1 cellular context compared by ENCODE assay signal in genomic region chrX:39772057-39772832, GRCh38.
TF ChIP-seq lines count a peak whose summit lies in the region.

No MANE protein-coding gene starts in this region.

TF ChIP-seq in HepG2, 621 proteins besides CTCF, POLR2A, EP300 and RAD21 (continued from another document and continues in another):
- TF ChIP-seq HNF1B (CRISPR knock-in tag; IDR thresholded peaks at IDR 0.05) (peak; percentile 55; the same call in 1 of the 2 replicates), BRF2 (CRISPR knock-in tag; IDR thresholded peaks at IDR 0.05) (no peak), TBX3 (IDR thresholded peaks at IDR 0.05; ENCODE audit: borderline replicate concordance) (peak; percentile 54; the same call in 1 of the 2 replicates), ZFX (CRISPR knock-in tag; IDR thresholded peaks at IDR 0.05; ENCODE audit: low read depth) (peak; percentile 52), ATAD3A (CRISPR knock-in tag; IDR thresholded peaks at IDR 0.05) (no peak), REPIN1 (CRISPR knock-in tag; IDR thresholded peaks at IDR 0.05; ENCODE audit: borderline replicate concordance, low read depth) (no peak), ZNF12 (CRISPR knock-in tag; IDR thresholded peaks at IDR 0.05) (no peak), ZNF616 (CRISPR knock-in tag; IDR thresholded peaks at IDR 0.05; ENCODE audit: low read depth) (no peak), ZNF691 (CRISPR knock-in tag; IDR thresholded peaks at IDR 0.05; ENCODE audit: borderline replicate concordance, low read depth) (no peak), PAXIP1 (CRISPR knock-in tag; conservative IDR thresholded peaks at IDR 0.05) (peak; percentile 57), GZF1 (CRISPR knock-in tag; IDR thresholded peaks at IDR 0.05) (no peak), HOXA7 (CRISPR knock-in tag; IDR thresholded peaks at IDR 0.05) (no peak), IRF2 (CRISPR knock-in tag; IDR thresholded peaks at IDR 0.05) (peak; percentile 32; the same call in 1 of the 2 replicates), ZNF879 (CRISPR knock-in tag; IDR thresholded peaks at IDR 0.05) (no peak), NR2C2 (CRISPR knock-in tag; IDR thresholded peaks at IDR 0.05; ENCODE audit: borderline replicate concordance) (no peak), PRPF4 (IDR thresholded peaks at IDR 0.05; ENCODE audit: low read depth, low read length, poor library complexity, severe bottlenecking) (no peak), ZBTB25 (CRISPR knock-in tag; IDR thresholded peaks at IDR 0.05) (no peak), ZNF687 (CRISPR knock-in tag; IDR thresholded peaks at IDR 0.05) (peak; percentile 47), TGIF2 (CRISPR knock-in tag; IDR thresholded peaks at IDR 0.05) (no peak), FOXJ3 (CRISPR knock-in tag; IDR thresholded peaks at IDR 0.05; ENCODE audit: borderline replicate concordance) (peak; percentile 54; the same call in 1 of the 2 replicates), SALL1 (CRISPR knock-in tag; IDR thresholded peaks at IDR 0.05) (0 out of 2 replicates have a peak, but pooled peaks have one; percentile 24), ZBTB43 (CRISPR knock-in tag; conservative IDR thresholded peaks at IDR 0.05) (no peak), SNAPC5 (CRISPR knock-in tag; IDR thresholded peaks at IDR 0.05; ENCODE audit: borderline replicate concordance) (no peak), ERF (CRISPR knock-in tag; IDR thresholded peaks at IDR 0.05) (no peak), KDM6A (CRISPR knock-in tag; IDR thresholded peaks at IDR 0.05; ENCODE audit: low read depth) (no peak), ZGPAT (CRISPR knock-in tag; IDR thresholded peaks at IDR 0.05) (peak; percentile 63; the same call in 1 of the 2 replicates), ONECUT2 (CRISPR knock-in tag; IDR thresholded peaks at IDR 0.05) (peak; percentile 61), KMT2A (CRISPR knock-in tag; IDR thresholded peaks at IDR 0.05) (no peak), ZNF333 (CRISPR knock-in tag; IDR thresholded peaks at IDR 0.05; ENCODE audit: borderline replicate concordance) (no peak), ZNF615 (CRISPR knock-in tag; IDR thresholded peaks at IDR 0.05; ENCODE audit: borderline replicate concordance) (no peak), JUN (CRISPR knock-in tag; IDR thresholded peaks at IDR 0.05) (no peak), ZNF589 (CRISPR knock-in tag; conservative IDR thresholded peaks at IDR 0.05) (no peak), FOXA1 (IDR thresholded peaks at IDR 0.05) (no peak), FOXA1 (CRISPR knock-in tag; IDR thresholded peaks at IDR 0.05) (peak; percentile 83), PCBP2 (optimal IDR thresholded peaks at IDR 0.05; ENCODE audit: low read depth, low read length, poor library complexity, severe bottlenecking) (no peak), GTF3A (CRISPR knock-in tag; conservative IDR thresholded peaks at IDR 0.05) (no peak), ZSCAN5A (CRISPR knock-in tag; IDR thresholded peaks at IDR 0.05; ENCODE audit: borderline replicate concordance) (no peak), ZNF503 (CRISPR knock-in tag; IDR thresholded peaks at IDR 0.05) (0 out of 2 replicates have a peak, but pooled peaks have one; percentile 38), SUZ12 (IDR thresholded peaks at IDR 0.05; ENCODE audit: low read depth, low read length) (no peak), NFE2L1 (CRISPR knock-in tag; IDR thresholded peaks at IDR 0.05; ENCODE audit: borderline replicate concordance) (no peak), SP5 (CRISPR knock-in tag; IDR thresholded peaks at IDR 0.05; ENCODE audit: borderline replicate concordance, low read depth) (peak; percentile 44; the same call in 1 of the 2 replicates), CREBL2 (CRISPR knock-in tag; IDR thresholded peaks at IDR 0.05; ENCODE audit: borderline replicate concordance) (no peak), ZFY (CRISPR knock-in tag; IDR thresholded peaks at IDR 0.05) (peak; percentile 56), ZSCAN12 (CRISPR knock-in tag; IDR thresholded peaks at IDR 0.05) (no peak)
